8 cellular contexts compared by ENCODE assay signal in genomic region chr6:33344771-33345697, GRCh38. TPM values are rescaled to one million over a fixed set of nuclear protein-coding genes. Genes with fewer than 3 reads are reported as not detected.
DNase-seq lines count a peak whose midpoint lies in the region; ATAC-seq and TF ChIP-seq lines count a peak whose summit lies in the region.

No MANE protein-coding gene starts in this region.

- no peaks in the 10 kb centered on the region for H3K9me3 Mint-ChIP-seq in Caco-2 (ENCODE audit: unreplicated experiment)
- no peaks in the 10 kb centered on the region for H3K9me3 Mint-ChIP-seq in stimulated activated memory B cell treated with anti-CD40 and anti-IgM and Interleukin-4, amounts not matched to agents 10 μg/mL and 1 μg/mL and 100 μg/mL, for 72 hours

- peak overlapping the region; percentile 48 for H3K4me3 Mint-ChIP-seq in Caco-2 (ENCODE audit: unreplicated experiment)
- H3K4me3 Mint-ChIP-seq in stimulated activated memory B cell treated with anti-CD40 and anti-IgM and Interleukin-4, amounts not matched to agents 10 μg/mL and 1 μg/mL and 100 μg/mL, for 72 hours, result peak overlapping the region; percentile 62

- no peaks in the 10 kb centered on the region for H3K9me3 ChIP-seq in Caco-2
- H3K9me3 ChIP-seq in effector memory CD4-positive, alpha-beta T cell (ENCODE audit: control insufficient read depth, low read length), result no peaks in the 10 kb centered on the region

- peak; percentile 78 to 80 for DNase-seq in Caco-2
- DNase-seq in HL-60 (ENCODE audit: low read depth in 1 of 2, low spot score in 1 of 2), result peak; percentile 40 to 64
- peak; percentile 69 for DNase-seq in NCI-H748 treated with DMSO at 0.1 percent for 48 hours (lab: John Stamatoyannopoulos, UW)
- peak; percentile 54 to 58 for DNase-seq in activated CD4-positive, alpha-beta T cell treated with anti-CD3 and anti-CD28 coated beads, Interleukin-2, amount 50 U/mL, for 4 hours
- DNase-seq in effector memory CD4-positive, alpha-beta T cell, result peak; percentile 61 to 70 (median 61)
- DNase-seq in midbrain (lab: John Stamatoyannopoulos, UW), result peak; percentile 30

- H3K27me3 Mint-ChIP-seq in Caco-2 (ENCODE audit: insufficient read depth, unreplicated experiment), result no peaks in the 10 kb centered on the region
- no peaks in the 10 kb centered on the region for H3K27me3 Mint-ChIP-seq in stimulated activated memory B cell treated with anti-CD40 and anti-IgM and Interleukin-4, amounts not matched to agents 10 μg/mL and 1 μg/mL and 100 μg/mL, for 72 hours

- H3K36me3 Mint-ChIP-seq in Caco-2 (ENCODE audit: insufficient read depth, unreplicated experiment), result no peaks in the 10 kb centered on the region
- no peaks in the 10 kb centered on the region for H3K36me3 Mint-ChIP-seq in stimulated activated memory B cell treated with anti-CD40 and anti-IgM and Interleukin-4, amounts not matched to agents 10 μg/mL and 1 μg/mL and 100 μg/mL, for 72 hours

- no peaks in the 10 kb centered on the region for H3K36me3 ChIP-seq in Caco-2 (ENCODE audit: control insufficient read depth, insufficient read depth, low read length)
- H3K36me3 ChIP-seq in effector memory CD4-positive, alpha-beta T cell (ENCODE audit: control insufficient read depth, insufficient read depth, low read length), result no peaks in the 10 kb centered on the region

- H3K4me3 ChIP-seq in Caco-2 (ENCODE audit: low read depth, low read length), result no peak overlapping the region
- H3K4me3 ChIP-seq in HL-60 (replicated peaks; ENCODE audit: insufficient read depth, low read length), result no peak overlapping the region
- peak overlapping the region; percentile 16 for H3K4me3 ChIP-seq in effector memory CD4-positive, alpha-beta T cell (ENCODE audit: insufficient read depth, low read depth, low read length, poor library complexity, severe bottlenecking)

- ATAC-seq in stimulated activated memory B cell treated with anti-CD40 and anti-IgM and Interleukin-4, amounts not matched to agents 10 μg/mL and 1 μg/mL and 100 μg/mL, for 72 hours, result peak; percentile 48
- no peak for ATAC-seq in GM21515 (IDR thresholded peaks at IDR 0.05; ENCODE audit: unreplicated experiment)

- CTCF ChIA-PET in Caco-2 (lab: Charles Lee), result interaction anchor here (0.6 to 2.1 kb wide), 4 partner anchors 27 to 74 kb away, joined by 3 to 8 read pairs (median 5); partner anchors contain the start of genes RPS18, VPS52 and ZBTB22

- H3K27ac ChIP-seq in HL-60 (replicated peaks), result no peak overlapping the region
- H3K27ac ChIP-seq in effector memory CD4-positive, alpha-beta T cell (ENCODE audit: insufficient read depth, low read length, poor library complexity, severe bottlenecking), result peak overlapping the region; percentile 87

- TF ChIP-seq CTCF in Caco-2 (IDR thresholded peaks at IDR 0.05; ENCODE audit: insufficient read depth in 1 of 2, low read depth in 1 of 2, low read length in 1 of 2, severe bottlenecking in 1 of 2, unreplicated experiment in 1 of 2), result peak; percentile 55 to 59
- TF ChIP-seq CTCF in HL-60 (IDR thresholded peaks at IDR 0.05; ENCODE audit: insufficient read depth, low read length), result peak; percentile 19

- no TSS peak for BruUV-seq in Caco-2 (replicated peaks; lab: Mats Ljungman, UMichigan)

- intact Hi-C loops in Caco-2 (cut with micrococcal nuclease; ENCODE audit: unreplicated experiment), result loop anchor here (1.0 to 5.0 kb wide), 2 partner anchors 22 to 33 kb away; partner anchors contain the start of gene TAPBP

- POLR2A ChIA-PET in Caco-2 (lab: Charles Lee), result interaction anchor here (0.6 kb wide), 1 partner anchor 492 kb away, joined by 3 read pairs; the partner anchor contains the start of gene TAP1

- H3K4me1 ChIP-seq in Caco-2, result peaks cover 13% of the 10 kb centered on the region
- peaks cover 26% of the 10 kb centered on the region for H3K4me1 ChIP-seq in effector memory CD4-positive, alpha-beta T cell (ENCODE audit: control insufficient read depth, insufficient read depth, low read length, poor library complexity, severe bottlenecking)

- peaks cover 34% of the 10 kb centered on the region for H3K4me1 Mint-ChIP-seq in Caco-2 (ENCODE audit: low read depth, unreplicated experiment)
- H3K4me1 Mint-ChIP-seq in stimulated activated memory B cell treated with anti-CD40 and anti-IgM and Interleukin-4, amounts not matched to agents 10 μg/mL and 1 μg/mL and 100 μg/mL, for 72 hours, result peaks cover 32% of the 10 kb centered on the region

- peak overlapping the region; percentile 73 for H3K27ac Mint-ChIP-seq in Caco-2 (ENCODE audit: unreplicated experiment)
- H3K27ac Mint-ChIP-seq in stimulated activated memory B cell treated with anti-CD40 and anti-IgM and Interleukin-4, amounts not matched to agents 10 μg/mL and 1 μg/mL and 100 μg/mL, for 72 hours, result peak overlapping the region; percentile 81

- no peaks in the 10 kb centered on the region for H3K27me3 ChIP-seq in Caco-2 (replicated peaks; ENCODE audit: control insufficient read depth, insufficient read depth, low read length)
- H3K27me3 ChIP-seq in HL-60 (ENCODE audit: insufficient read depth, poor library complexity, severe bottlenecking), result no peaks in the 10 kb centered on the region
- H3K27me3 ChIP-seq in effector memory CD4-positive, alpha-beta T cell (replicated peaks; ENCODE audit: control insufficient read depth, insufficient read depth, low read length, poor library complexity, severe bottlenecking), result no peaks in the 10 kb centered on the region

RNA-seq across cellular contexts. Expression of gene DAXX, which starts 22.3 kb away (rescaled TPM):
- 46.1 and 48.2 TPM in 2 replicates for total RNA-seq in Caco-2 (2022)

RNA-seq across cellular contexts. Expression of gene ZBTB22, which starts 27.5 kb away (rescaled TPM):
- total RNA-seq in Caco-2 (2022), result 11.5 and 12.6 TPM in 2 replicates

RNA-seq across cellular contexts. Expression of gene TAPBP, which starts 31.2 kb away (rescaled TPM):
- 36.7 and 43.9 TPM in 2 replicates for total RNA-seq in Caco-2 (2022)

RNA-seq across cellular contexts. Expression of gene RGL2, which starts 46.3 kb away (rescaled TPM):
- 70.7 and 71.3 TPM in 2 replicates for total RNA-seq in Caco-2 (2022)

RNA-seq across cellular contexts. Expression of gene KIFC1, which starts 46.6 kb away (rescaled TPM):
- 65.3 and 65.4 TPM in 2 replicates for total RNA-seq in Caco-2 (2022)
